ENCODE assay signal across 26 cellular contexts in the genomic region with DNA sequence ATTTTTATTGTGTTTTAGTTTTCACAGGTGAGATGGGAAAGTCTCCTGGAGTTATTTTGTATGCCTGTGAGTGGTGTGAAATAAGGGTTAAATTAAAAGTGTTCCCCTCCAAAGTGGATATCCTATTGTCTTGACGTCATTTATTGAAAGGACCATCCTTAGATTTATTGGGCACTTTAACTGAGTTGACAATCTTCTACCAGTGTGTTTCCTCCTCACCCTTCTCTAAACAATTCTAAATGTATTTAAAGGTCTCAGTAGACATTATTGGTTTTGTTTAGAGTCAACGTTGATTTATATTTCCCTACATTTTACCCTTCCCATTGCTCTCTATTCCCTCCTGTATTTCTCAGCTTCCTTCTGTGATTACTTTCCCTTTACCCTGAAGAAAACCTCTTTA.
"Had no signal": no experiment of that assay in that cellular context is flagged by ENCODE, and none has a peak within 500 bp of the region (broad histone marks: within the 10 kb centered on the region; RNA-seq: fewer than 3 reads in every experiment).

No MANE protein-coding gene starts in this region.

- DNase-seq: activated B cell treated with CpG ODN at 0.5 μM for 24 hours; activated CD4-positive, alpha-beta memory T cell treated with anti-CD3 and anti-CD28 coated beads for 36 hours; activated CD4-positive, alpha-beta T cell treated with anti-CD3 and anti-CD28 coated beads for 4 hours; activated CD4-positive, alpha-beta T cell treated with anti-CD3 and anti-CD28 coated beads, Interleukin-2, amount 10 ng/mL, durations not matched to agents 24 days and 14 days; activated CD4-positive, alpha-beta T cell treated with anti-CD3 and anti-CD28 coated beads, Interleukin-2, amount 50 U/mL, for 1 hour; activated CD4-positive, alpha-beta T cell treated with anti-CD3 and anti-CD28 coated beads, Interleukin-2, amount 50 U/mL, for 4 hours; activated CD4-positive, CD25-positive, alpha-beta regulatory T cell treated with anti-CD3 and anti-CD28 coated beads, Interleukin-2, amount 50 U/mL, for 72 hours; activated CD8-positive, alpha-beta memory T cell treated with anti-CD3 and anti-CD28 coated beads, Interleukin-2, amount 50 U/mL, for 4 hours; activated CD8-positive, alpha-beta T cell treated with anti-CD3 and anti-CD28 coated beads for 36 hours; activated gamma-delta T cell; activated naive CD4-positive, alpha-beta T cell treated with anti-CD3 and anti-CD28 coated beads, Interleukin-2, amount 10 ng/mL, durations not matched to agents 7 days and 5 days; activated naive CD4-positive, alpha-beta T cell treated with Interleukin-2 at 50 U/mL for 16 hours; activated naive CD8-positive, alpha-beta T cell treated with anti-CD3 and anti-CD28 coated beads, Interleukin-2, amount 10 ng/mL, durations not matched to agents 7 days and 5 days; activated naive CD8-positive, alpha-beta T cell treated with anti-CD3 and anti-CD28 coated beads, Interleukin-2, amount 50 U/mL, for 24 hours; activated T-cell treated with anti-CD3 and anti-CD28 coated beads for 4 hours; activated T-cell treated with anti-CD3 and anti-CD28 coated beads, Interleukin-2, amount 50 U/mL, for 1 hour; activated T-cell treated with anti-CD3 and anti-CD28 coated beads, Interleukin-2, amount 50 U/mL, for 4 hours; activated T-cell treated with anti-CD3 and anti-CD28 coated beads, Interleukin-2, amount 50 U/mL, for 72 hours; amygdala; anterior cingulate cortex; caudate nucleus; cerebellar nuclear complex; T-helper 1 cell; T-helper 2 cell; T-helper 9 cell had no signal

- ATAC-seq: activated CD8-positive, alpha-beta T cell treated with anti-CD3 and anti-CD28 coated beads for 36 hours; activated naive CD8-positive, alpha-beta T cell treated with anti-CD3 and anti-CD28 coated beads, Interleukin-2, amount 50 U/mL, for 24 hours; activated T-cell treated with anti-CD3 and anti-CD28 coated beads, Interleukin-2, amount 50 U/mL, for 4 hours; activated T-cell treated with anti-CD3 and anti-CD28 coated beads, Interleukin-2, amount 50 U/mL, for 72 hours; activated T-helper 17 cell treated with anti-CD3 and anti-CD28 coated beads, Interleukin-2, amount 50 U/mL, for 72 hours had no signal
